Comparison of ENCODE assay signal across 10 cellular contexts in the genomic region with DNA sequence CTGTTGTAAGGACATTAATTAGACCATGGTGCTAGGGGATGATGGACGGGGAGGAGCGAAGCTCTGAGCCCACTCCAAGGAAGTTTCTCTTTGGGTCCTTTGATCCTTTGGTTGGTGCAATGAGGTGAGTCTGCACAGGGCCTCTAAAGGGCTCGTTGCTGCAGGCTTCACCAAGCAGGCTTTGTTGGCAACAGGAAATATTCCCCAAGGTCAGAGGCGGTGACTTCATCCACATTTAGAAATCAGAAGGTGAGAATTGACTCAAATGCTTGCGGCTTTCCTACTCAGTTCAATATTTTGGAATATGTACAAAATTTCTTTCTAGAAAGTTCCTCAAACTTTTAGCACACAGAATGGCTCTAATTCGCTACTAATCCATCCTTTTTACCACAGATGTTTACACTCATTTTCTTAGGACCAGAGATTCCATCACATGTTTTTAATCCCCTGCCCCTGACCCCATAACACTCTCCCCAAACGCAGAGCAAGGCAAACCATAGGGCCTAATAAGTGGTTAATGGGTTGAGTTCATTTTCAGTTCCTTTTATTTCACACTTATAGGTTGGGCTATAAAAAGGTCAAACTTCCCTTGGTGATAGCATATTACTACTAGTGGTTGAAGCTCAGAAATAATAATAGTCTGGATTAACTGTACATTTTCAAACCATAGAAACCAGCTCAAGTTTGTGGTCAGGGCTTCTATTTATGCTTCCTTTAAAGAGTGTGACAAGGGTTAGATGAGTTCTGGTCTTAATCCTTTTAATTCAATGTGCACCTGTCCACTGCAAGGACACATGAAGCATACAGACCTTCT.
DNase-seq lines count a peak whose midpoint lies in the region; ATAC-seq and TF ChIP-seq lines count a peak whose summit lies in the region.
"Had no signal": no experiment of that assay in that cellular context is flagged by ENCODE, and none has a peak within 500 bp of the region (broad histone marks: within the 10 kb centered on the region; RNA-seq: fewer than 3 reads in every experiment).

No MANE protein-coding gene starts in this region.

- H3K27ac ChIP-seq in KMS-11 (no peak overlapping the region), substantia nigra (ENCODE audit: low read depth, low read length, poor library complexity, severe bottlenecking) (no peak overlapping the region)

- H3K36me3 ChIP-seq in KMS-11 (ENCODE audit: insufficient read depth) = no peaks in the 10 kb centered on the region

- no peak overlapping the region for H2AFZ ChIP-seq in KMS-11 (ENCODE audit: low read depth)

- TF ChIP-seq CTCF in GM10266 (IDR thresholded peaks at IDR 0.05; ENCODE audit: control insufficient read depth, insufficient read depth, low read depth, missing control alignments) (no peak), KMS-11 (conservative IDR thresholded peaks at IDR 0.05; ENCODE audit: low read depth, low read length) (no peak)

- peak; percentile 90 for ATAC-seq in GM19452 (IDR thresholded peaks at IDR 0.05; ENCODE audit: unreplicated experiment)
- peak; percentile 86 for ATAC-seq in HG02938 (IDR thresholded peaks at IDR 0.05; ENCODE audit: unreplicated experiment)
- ATAC-seq: natural killer cell treated with Interleukin-12 subunit alpha and Interleukin-12 subunit beta and Interleukin-15 and Interleukin-18, amount 100 ng/mL, for 72 hours had no signal

- H3K4me3 ChIP-seq in KMS-11 (IDR thresholded peaks at IDR 0.05; ENCODE audit: insufficient read depth, low read depth, low read length) = no peak overlapping the region

- H3K9ac ChIP-seq in KMS-11 = no peak overlapping the region

- no peaks in the 10 kb centered on the region for H4K20me1 ChIP-seq in KMS-11 (ENCODE audit: insufficient read depth)

- H3K4me2 ChIP-seq in KMS-11 = peak overlapping the region; percentile 30; the same call in 1 of the 2 replicates

- H3K27me3 ChIP-seq in KMS-11 (ENCODE audit: insufficient read depth, low read depth) = no peaks in the 10 kb centered on the region

- no peaks in the 10 kb centered on the region for H3K79me2 ChIP-seq in KMS-11 (ENCODE audit: insufficient read depth, low read depth)

- H3K4me1 ChIP-seq in KMS-11 (ENCODE audit: low read depth, poor library complexity, severe bottlenecking) = peaks cover 21% of the 10 kb centered on the region

- DNase-seq in GM10266 (ENCODE audit: extremely low spot score) = peak; percentile 31
- DNase-seq in COLO668 (lab: John Stamatoyannopoulos, UW; ENCODE audit: unreplicated experiment) = no peak
- DNase-seq in islet precursor cell = no peak
- no peak for DNase-seq in substantia nigra (lab: John Stamatoyannopoulos, UW)
- DNase-seq in NCI-H1417 treated with DMSO at 0.1 percent for 48 hours (lab: John Stamatoyannopoulos, UW) = no peak
- DNase-seq: NCI-H345 had no signal
